ENCODE assay signal across 17 cellular contexts in genomic region chr5:165460911-165461310, GRCh38.
DNase-seq lines count a peak whose midpoint lies in the region; ATAC-seq and TF ChIP-seq lines count a peak whose summit lies in the region.
"Had no signal": no experiment of that assay in that cellular context is flagged by ENCODE, and none has a peak within 500 bp of the region (broad histone marks: within the 10 kb centered on the region; RNA-seq: fewer than 3 reads in every experiment).

No MANE protein-coding gene starts in this region.

- no peaks in the 10 kb centered on the region for H3K4me1 ChIP-seq in tibial nerve
- H3K4me1 ChIP-seq: A549, Peyer's patch, SJCRH30 had no signal

- no peak for ATAC-seq in HG03159 (IDR thresholded peaks at IDR 0.05; ENCODE audit: unreplicated experiment)
- ATAC-seq: A549 had no signal

- no peaks in the 10 kb centered on the region for H3K9me3 ChIP-seq in tibial nerve
- H3K9me3 ChIP-seq: A549, Peyer's patch, SJCRH30 had no signal

- no peaks in the 10 kb centered on the region for H3K27me3 ChIP-seq in tibial nerve
- H3K27me3 ChIP-seq: Peyer's patch, SJCRH30 had no signal

- TF ChIP-seq EP300 in tibial nerve (IDR thresholded peaks at IDR 0.05) = no peak

- H3K4me3 ChIP-seq in fibroblast of mammary gland (ENCODE audit: control insufficient read depth, low read depth, low read length) (no peak overlapping the region), retinal pigment epithelial cell (ENCODE audit: low read length) (no peak overlapping the region), tibial nerve (no peak overlapping the region)
- H3K4me3 ChIP-seq: A549, Peyer's patch, SJCRH30 had no signal

- DNase-seq in H4 (ENCODE audit: low spot score) = peak; percentile 18
- peak; percentile 56 for DNase-seq in amniotic epithelial cell (ENCODE audit: low read depth)
- DNase-seq in fibroblast of mammary gland (ENCODE audit: low read depth) = peak; percentile 49
- DNase-seq in retinal pigment epithelial cell (ENCODE audit: low read depth) = peak; percentile 34
- no peak for DNase-seq in DMS53 (lab: John Stamatoyannopoulos, UW)
- DNase-seq in tibial nerve (ENCODE audit: low spot score in 2 of 2) = no peak
- DNase-seq: DMS79, H7, HFFc6, MV-4-11, NCI-H187, NCI-H526, Peyer's patch, SJCRH30 had no signal

- H3K36me3 ChIP-seq in tibial nerve = no peaks in the 10 kb centered on the region
- H3K36me3 ChIP-seq: Peyer's patch, SJCRH30 had no signal

- TF ChIP-seq CTCF in fibroblast of mammary gland (conservative IDR thresholded peaks at IDR 0.05; ENCODE audit: control insufficient read depth, insufficient read depth, low read depth, low read length) (no peak), retinal pigment epithelial cell (conservative IDR thresholded peaks at IDR 0.05; ENCODE audit: low read depth, low read length) (no peak), tibial nerve (IDR thresholded peaks at IDR 0.05) (no peak)

- no peak overlapping the region for H3K27ac ChIP-seq in tibial nerve
- H3K27ac ChIP-seq: A549, KMS-11, Peyer's patch, SJCRH30 had no signal

- 58 to 59% methylated on average over 4 of the region's 4 CpGs for WGBS in tibial nerve, 2 donors

- TF ChIP-seq POLR2A in tibial nerve (IDR thresholded peaks at IDR 0.05) = no peak

Comparison
In these comparisons a context has a peak if more than half of its experiments do, and no peak if none do; other contexts are left out.
1. DNase-seq: peak in H4 (single experiment), amniotic epithelial cell (single experiment), fibroblast of mammary gland (single experiment) and retinal pigment epithelial cell (single experiment); none in DMS53 (single experiment) and tibial nerve (0 of 2).